Comparison of ENCODE assay signal across 14 cellular contexts in the genomic region with DNA sequence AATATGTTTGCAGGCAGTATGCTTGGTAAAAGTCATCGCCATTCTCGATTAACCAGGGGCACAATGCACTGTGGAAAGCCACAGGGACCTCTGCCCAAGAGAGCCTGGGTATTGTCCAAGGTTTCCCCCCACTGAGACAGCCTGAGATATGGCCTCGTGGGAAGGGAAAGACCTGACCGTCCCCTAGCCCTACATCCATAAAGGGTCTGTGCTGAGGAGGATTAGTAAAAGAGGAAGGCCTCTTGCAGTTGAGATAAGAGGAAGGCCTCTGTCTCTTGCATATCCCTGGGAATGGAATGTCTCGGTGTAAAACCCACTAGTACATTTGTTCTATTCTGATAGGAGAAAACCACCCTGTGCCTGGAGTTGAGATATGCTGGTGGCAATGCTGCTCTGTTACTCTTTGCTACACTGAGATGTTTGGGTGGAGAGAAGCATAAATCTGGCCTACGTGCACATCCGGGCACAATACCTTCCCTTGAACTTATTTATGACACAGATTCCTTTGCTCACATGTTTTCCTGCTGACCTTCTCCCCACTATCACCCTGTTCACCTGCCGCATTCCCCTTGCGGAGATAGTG. TPM values are rescaled to one million over a fixed set of nuclear protein-coding genes. Genes with fewer than 3 reads are reported as not detected.
"Had no signal": no experiment of that assay in that cellular context is flagged by ENCODE, and none has a peak within 500 bp of the region (broad histone marks: within the 10 kb centered on the region; RNA-seq: fewer than 3 reads in every experiment).

No MANE protein-coding gene starts in this region.

RNA-seq across cellular contexts. Expression of gene LRRC74B, which starts 47.9 kb away (rescaled TPM):
- total RNA-seq: activated CD4-positive, alpha-beta memory T cell treated with anti-CD3 and anti-CD28 coated beads for 36 hours; activated CD4-positive, alpha-beta T cell treated with anti-CD3 and anti-CD28 coated beads for 36 hours; activated CD4-positive, alpha-beta T cell treated with anti-CD3 and anti-CD28 coated beads, Interleukin-2, amount 10 ng/mL, durations not matched to agents 24 days and 14 days; activated CD8-positive, alpha-beta memory T cell treated with anti-CD3 and anti-CD28 coated beads for 36 hours; activated CD8-positive, alpha-beta memory T cell treated with anti-CD3 and anti-CD28 coated beads, Interleukin-2, amount 10 ng/mL, durations not matched to agents 7 days and 5 days; activated CD8-positive, alpha-beta T cell treated with anti-CD3 and anti-CD28 coated beads, Interleukin-2, amount 10 ng/mL, durations not matched to agents 7 days and 5 days; activated naive CD4-positive, alpha-beta T cell treated with anti-CD3 and anti-CD28 coated beads for 36 hours; activated naive CD8-positive, alpha-beta T cell treated with anti-CD3 and anti-CD28 coated beads for 36 hours; activated T-helper 1 cell treated with anti-CD3 and anti-CD28 coated beads, Interleukin-12 subunit alpha, Interleukin-12 subunit beta, Interleukin-2, Interleukin-4 antibody, amounts not matched to agents 30 ng/mL and 10 ng/mL and 1 ng/mL, durations not matched to agents 14 hours and 24 hours and 36 hours; activated T-helper 2 cell treated with anti-CD3 and anti-CD28 coated beads, Interferon-gamma antibody, Interleukin-2, Interleukin-4, amounts not matched to agents 10 μg/mL and 5 μg/mL and 100 μg/mL, durations not matched to agents 14 hours and 24 hours and 36 hours; breast epithelium; cardiac septum; cerebellum; fibroblast of lung had no signal
